ENCODE assay signal across 17 cellular contexts in the genomic region with DNA sequence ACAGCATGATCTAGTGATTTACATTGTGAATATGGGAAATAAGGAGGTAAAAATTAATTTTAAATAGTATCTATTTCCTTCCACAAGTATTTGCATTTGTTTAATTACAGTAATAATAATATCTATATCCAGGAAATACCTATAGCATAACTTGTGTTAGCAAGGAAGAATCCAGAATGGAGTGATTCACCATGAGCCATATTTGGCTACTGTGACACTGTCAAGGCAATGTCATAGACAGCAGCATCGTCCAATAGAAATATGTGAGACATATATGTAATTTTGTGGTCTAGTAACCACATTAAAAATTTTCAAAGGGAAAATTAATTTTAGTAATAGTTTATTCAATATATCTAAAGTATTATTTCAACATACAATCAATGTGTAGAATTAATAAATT. TPM values are rescaled to one million over a fixed set of nuclear protein-coding genes. Genes with fewer than 3 reads are reported as not detected.
A peak's percentile ranks its signal among the peaks of the same experiment; 100 is the strongest.
DNase-seq lines count a peak whose midpoint lies in the region; ATAC-seq and TF ChIP-seq lines count a peak whose summit lies in the region.
"Had no signal": no experiment of that assay in that cellular context is flagged by ENCODE, and none has a peak within 500 bp of the region (broad histone marks: within the 10 kb centered on the region; RNA-seq: fewer than 3 reads in every experiment).

No MANE protein-coding gene starts in this region.

- peak overlapping the region in 2 of 3 donors; percentile 46 to 63 for H3K27ac ChIP-seq in thyroid gland

- WGBS in thyroid gland, 2 donors = 79 to 89% methylated on average over 1 of the region's 1 CpG

- CTCF ChIA-PET in activated CD4-positive, alpha-beta T cell treated with anti-CD3 and anti-CD28 coated beads for 36 hours (lab: Charles Lee) = no interaction called here
- CTCF ChIA-PET in GM10248 (lab: Yijun Ruan, JAX) = no interaction called here

- POLR2A ChIA-PET in activated CD4-positive, alpha-beta T cell treated with anti-CD3 and anti-CD28 coated beads for 36 hours (lab: Charles Lee) = no interaction called here
- POLR2A ChIA-PET in GM10248 (lab: Yijun Ruan, JAX) = no interaction called here

- no peak overlapping the region for H3K4me3 ChIP-seq in fibroblast of pulmonary artery (replicated peaks; ENCODE audit: low read depth, low read length)
- no peak overlapping the region for H3K4me3 ChIP-seq in thyroid gland (replicated peaks in 1 of 3)

- no peak overlapping the region for H3K4me3 Mint-ChIP-seq in activated CD4-positive, alpha-beta T cell treated with anti-CD3 and anti-CD28 coated beads for 36 hours

- peak; percentile 60 for ATAC-seq in activated CD4-positive, alpha-beta T cell treated with anti-CD3 and anti-CD28 coated beads for 36 hours
- ATAC-seq in SK-N-SH treated with all-trans-retinoic acid at 6 μM for 48 hours = peak; percentile 45

- H3K9me3 Mint-ChIP-seq in activated CD4-positive, alpha-beta T cell treated with anti-CD3 and anti-CD28 coated beads for 36 hours (ENCODE audit: low read depth) = peaks cover 2% of the 10 kb centered on the region

- intact Hi-C loops in activated CD4-positive, alpha-beta T cell treated with anti-CD3 and anti-CD28 coated beads for 36 hours (cut with DNase I, micrococcal nuclease) = no loop called here
- intact Hi-C loops in thyroid gland (cut with DNase I) = no loop called here

- H3K27ac Mint-ChIP-seq in activated CD4-positive, alpha-beta T cell treated with anti-CD3 and anti-CD28 coated beads for 36 hours = no peak overlapping the region

- no peaks in the 10 kb centered on the region for H3K36me3 ChIP-seq in thyroid gland

- peaks cover 28% of the 10 kb centered on the region in 2 donors for H3K4me1 ChIP-seq in thyroid gland

- no peak for TF ChIP-seq POLR2A in thyroid gland (IDR thresholded peaks at IDR 0.05)

- H3K27me3 Mint-ChIP-seq in activated CD4-positive, alpha-beta T cell treated with anti-CD3 and anti-CD28 coated beads for 36 hours = no peaks in the 10 kb centered on the region

- H3K9me3 ChIP-seq in thyroid gland = no peaks in the 10 kb centered on the region

- no peak for DNase-seq in activated CD4-positive, alpha-beta T cell treated with anti-CD3 and anti-CD28 coated beads for 36 hours
- DNase-seq in activated CD4-positive, alpha-beta T cell treated with anti-CD3 and anti-CD28 coated beads for 1 hour = no peak
- DNase-seq in fibroblast of pulmonary artery (ENCODE audit: low read depth) (peak; percentile 60), thyroid gland (no peak), UCSD-AML1 (lab: John Stamatoyannopoulos, UW; ENCODE audit: unreplicated experiment) (no peak), NCI-H524 treated with DMSO at 0.1 percent for 48 hours (lab: John Stamatoyannopoulos, UW) (no peak), GM10248 (ENCODE audit: extremely low spot score) (no peak)
- DNase-seq: ACHN; anterior cingulate cortex; DMS153; islet precursor cell; NCI-H1417 treated with DMSO at 0.1 percent for 48 hours; NK-92 treated with Interleukin-12 subunit alpha and Interleukin-12 subunit beta, amount 100 ng/mL, for 24 hours; stimulated activated CD4-positive, alpha-beta T cell treated with anti-CD3 and anti-CD28 coated beads, Interleukin-1b, Interleukin-23, amount 100 ng/mL, for 48 hours; stimulated activated naive CD4-positive, alpha-beta T cell treated with Interleukin-2 at 50 U/mL for 16 hours; T1000 had no signal

- peaks cover 56% of the 10 kb centered on the region for H3K4me1 Mint-ChIP-seq in activated CD4-positive, alpha-beta T cell treated with anti-CD3 and anti-CD28 coated beads for 36 hours

- TF ChIP-seq CTCF in fibroblast of pulmonary artery (IDR thresholded peaks at IDR 0.05; ENCODE audit: low read length, missing control alignments) (no peak), thyroid gland (IDR thresholded peaks at IDR 0.05) (no peak), GM10248 (IDR thresholded peaks at IDR 0.05; ENCODE audit: control extremely low read depth, extremely low read depth, low read depth, missing control alignments) (no peak)

- H3K27me3 ChIP-seq in thyroid gland = no peaks in the 10 kb centered on the region

- H3K36me3 Mint-ChIP-seq in activated CD4-positive, alpha-beta T cell treated with anti-CD3 and anti-CD28 coated beads for 36 hours (ENCODE audit: low read depth) = peaks cover 29% of the 10 kb centered on the region

TF ChIP-seq in SK-N-SH treated with all-trans-retinoic acid at 6 μM for 48 hours, 23 proteins besides CTCF, POLR2A, EP300 and RAD21:
- no peak for TF ChIP-seq PATZ1 (CRISPR knock-in tag; IDR thresholded peaks at IDR 0.05; ENCODE audit: borderline replicate concordance)
- no peak for TF ChIP-seq GLIS3 (CRISPR knock-in tag; IDR thresholded peaks at IDR 0.05)
- no peak for TF ChIP-seq ARNTL (CRISPR knock-in tag; IDR thresholded peaks at IDR 0.05; ENCODE audit: borderline replicate concordance, low read depth)
- TF ChIP-seq PPARA (CRISPR knock-in tag; IDR thresholded peaks at IDR 0.05; ENCODE audit: borderline replicate concordance) = no peak
- no peak for TF ChIP-seq RARB (CRISPR knock-in tag; IDR thresholded peaks at IDR 0.05)
- TF ChIP-seq ZNF565 (CRISPR knock-in tag; conservative IDR thresholded peaks at IDR 0.05; ENCODE audit: low read depth) = no peak
- no peak for TF ChIP-seq CSDC2 (CRISPR knock-in tag; IDR thresholded peaks at IDR 0.05)
- no peak for TF ChIP-seq ZC3H10 (CRISPR knock-in tag; IDR thresholded peaks at IDR 0.05)
- no peak for TF ChIP-seq TOX (CRISPR knock-in tag; IDR thresholded peaks at IDR 0.05; ENCODE audit: borderline replicate concordance)
- no peak for TF ChIP-seq SNAI2 (CRISPR knock-in tag; IDR thresholded peaks at IDR 0.05)
- no peak for TF ChIP-seq TSHZ2 (CRISPR knock-in tag; IDR thresholded peaks at IDR 0.05)
- TF ChIP-seq TCF4 (CRISPR knock-in tag; IDR thresholded peaks at IDR 0.05; ENCODE audit: borderline replicate concordance) = no peak
- TF ChIP-seq BACH2 (CRISPR knock-in tag; IDR thresholded peaks at IDR 0.05; ENCODE audit: borderline replicate concordance) = no peak
- TF ChIP-seq ZFP3 (CRISPR knock-in tag; IDR thresholded peaks at IDR 0.05) = no peak
- no peak for TF ChIP-seq ZNF8 (CRISPR knock-in tag; IDR thresholded peaks at IDR 0.05)
- TF ChIP-seq ESRRG (CRISPR knock-in tag; IDR thresholded peaks at IDR 0.05) = no peak
TF ChIP-seq in SK-N-SH treated with all-trans-retinoic acid at 6 μM for 48 hours: peak in this region for 0.

RNA-seq across cellular contexts. Expression of gene CNST, which starts 22.1 kb away (rescaled TPM):
- total RNA-seq in activated CD4-positive, alpha-beta T cell treated with anti-CD3 and anti-CD28 coated beads for 36 hours = 10 to 100 TPM; 23.6 to 24.2 TPM
- 10 to 100 TPM; 38.8 to 49.5 (median 41.7) TPM for total RNA-seq in thyroid gland

RNA-seq across cellular contexts. Expression of gene TFB2M, which starts 22.3 kb away (rescaled TPM):
- 10 to 100 TPM; 14.1 to 17.3 TPM for total RNA-seq in activated CD4-positive, alpha-beta T cell treated with anti-CD3 and anti-CD28 coated beads for 36 hours
- total RNA-seq in thyroid gland = 10 to 100 TPM; 12.2 to 21.9 (median 15.9) TPM
